In genomic region chr7:156026076-156027002, GRCh38 we compare ENCODE assay signal across 23 cellular contexts.
"Had no signal": no experiment of that assay in that cellular context is flagged by ENCODE, and none has a peak within 500 bp of the region (broad histone marks: within the 10 kb centered on the region; RNA-seq: fewer than 3 reads in every experiment).

No MANE protein-coding gene starts in this region.

- H3K27ac Mint-ChIP-seq: naive B cell; nephron; stimulated activated memory B cell treated with anti-CD40 and anti-IgM and Interleukin-4, amounts not matched to agents 10 μg/mL and 1 μg/mL and 100 μg/mL, for 72 hours; stimulated activated naive CD8-positive, alpha-beta T cell treated with anti-CD3 and anti-CD28 coated beads, Interleukin-15, Interleukin-2, amounts not matched to agents 100 ng/mL and 50 ng/mL, for 24 hours had no signal

- H3K27ac ChIP-seq: dorsolateral prefrontal cortex, gastrocnemius medialis, parathyroid adenoma, psoas muscle, spleen, testis, tibial nerve had no signal

- H3K36me3 Mint-ChIP-seq: naive B cell had no signal

- H3K36me3 ChIP-seq: gastrocnemius medialis, spleen, tibial nerve had no signal

- H2AFZ ChIP-seq: parathyroid adenoma had no signal

- H3K27me3 ChIP-seq: gastrocnemius medialis, testis, tibial nerve had no signal

- H3K9ac ChIP-seq: parathyroid adenoma had no signal

- DNase-seq: cortex of kidney; dorsolateral prefrontal cortex; effector CD8-positive, alpha-beta T cell; gastrocnemius medialis; glutamatergic neuron; left ventricle myocardium superior; mesenchymal stem cell; naive B cell; psoas muscle; retina; spleen; stimulated activated CD4-positive, alpha-beta T cell treated with anti-CD3 and anti-CD28 coated beads, Interleukin-15, amount 100 ng/mL, for 24 hours; stimulated activated CD4-positive, alpha-beta T cell treated with anti-CD3 and anti-CD28 coated beads, Interleukin-1b, Interleukin-23, amount 100 ng/mL, for 48 hours; stimulated activated CD4-positive, alpha-beta T cell treated with anti-CD3 and anti-CD28 coated beads, Interleukin-4, amount 100 ng/mL, for 24 hours; testis had no signal

- H3K4me1 Mint-ChIP-seq: naive B cell; stimulated activated memory B cell treated with anti-CD40 and anti-IgM and Interleukin-4, amounts not matched to agents 10 μg/mL and 1 μg/mL and 100 μg/mL, for 72 hours had no signal

- ATAC-seq: esophagus mucosa; gastrocnemius medialis; left ventricle myocardium superior; psoas muscle; sciatic nerve; stimulated activated memory B cell treated with anti-CD40 and anti-IgM and Interleukin-4, amounts not matched to agents 10 μg/mL and 1 μg/mL and 100 μg/mL, for 72 hours had no signal

- H3K27me3 Mint-ChIP-seq: stimulated activated naive CD8-positive, alpha-beta T cell treated with anti-CD3 and anti-CD28 coated beads, Interleukin-15, Interleukin-2, amounts not matched to agents 100 ng/mL and 50 ng/mL, for 24 hours had no signal

- H3K9me3 ChIP-seq: gastrocnemius medialis, psoas muscle, spleen, testis, tibial nerve had no signal

- H3K4me3 Mint-ChIP-seq: naive B cell; nephron; stimulated activated memory B cell treated with anti-CD40 and anti-IgM and Interleukin-4, amounts not matched to agents 10 μg/mL and 1 μg/mL and 100 μg/mL, for 72 hours; stimulated activated naive CD8-positive, alpha-beta T cell treated with anti-CD3 and anti-CD28 coated beads, Interleukin-15, Interleukin-2, amounts not matched to agents 100 ng/mL and 50 ng/mL, for 24 hours had no signal

- H3K4me3 ChIP-seq: dorsolateral prefrontal cortex, gastrocnemius medialis, lung, psoas muscle, spleen, testis, tibial nerve had no signal

- H3K9me3 Mint-ChIP-seq: naive B cell; nephron; stimulated activated memory B cell treated with anti-CD40 and anti-IgM and Interleukin-4, amounts not matched to agents 10 μg/mL and 1 μg/mL and 100 μg/mL, for 72 hours; stimulated activated naive CD8-positive, alpha-beta T cell treated with anti-CD3 and anti-CD28 coated beads, Interleukin-15, Interleukin-2, amounts not matched to agents 100 ng/mL and 50 ng/mL, for 24 hours had no signal

- H3K4me1 ChIP-seq: gastrocnemius medialis, parathyroid adenoma, psoas muscle, spleen, testis, tibial nerve had no signal
